Comparison of ENCODE assay signal across 25 cellular contexts in genomic region chr18:61616111-61616610, GRCh38.
"Had no signal": no experiment of that assay in that cellular context is flagged by ENCODE, and none has a peak within 500 bp of the region (broad histone marks: within the 10 kb centered on the region; RNA-seq: fewer than 3 reads in every experiment).

No MANE protein-coding gene starts in this region.

- H3K4me3 Mint-ChIP-seq: IgD-negative memory B cell, T-cell had no signal

- H3K4me3 ChIP-seq: K562 had no signal

- H3K9me3 ChIP-seq: SK-N-SH had no signal

- H3K27ac Mint-ChIP-seq: IgD-negative memory B cell, T-cell had no signal

- ATAC-seq: K562, Panc1, PC-3, T-cell had no signal

- H3K9ac ChIP-seq: KMS-11, SK-N-SH had no signal

- H3K4me2 ChIP-seq: KMS-11, SK-N-SH had no signal

- H3K27ac ChIP-seq: HL-60, KMS-11, RWPE1 had no signal

- H3K9me3 Mint-ChIP-seq: T-cell had no signal

- H3K36me3 Mint-ChIP-seq: IgD-negative memory B cell, T-cell had no signal

- H3K9me2 ChIP-seq: SK-N-SH had no signal

- H3K4me1 Mint-ChIP-seq: T-cell had no signal

- DNase-seq: Kasumi-1, MV-4-11, NCI-H1048, NCI-H1105, NCI-H1417, NCI-H1436 treated with DMSO at 0.1 percent for 48 hours, NCI-H1694, NCI-H1930, NCI-H2081, NCI-H2107, NCI-H2227 treated with DMSO at 0.1 percent for 48 hours, NCI-H524, NCI-H526 treated with DMSO at 0.1 percent for 48 hours, NCI-H748 treated with DMSO at 0.1 percent for 48 hours, PC-3, SHP77, SK-N-SH, SW 1271, T-cell had no signal
